18 cellular contexts compared by ENCODE assay signal in genomic region chr10:17019696-17020095, GRCh38.
DNase-seq lines count a peak whose midpoint lies in the region; ATAC-seq and TF ChIP-seq lines count a peak whose summit lies in the region.
"Had no signal": no experiment of that assay in that cellular context is flagged by ENCODE, and none has a peak within 500 bp of the region (broad histone marks: within the 10 kb centered on the region; RNA-seq: fewer than 3 reads in every experiment).

No MANE protein-coding gene starts in this region.

- peak; percentile 27 for DNase-seq in IMR-90
- DNase-seq in Panc1 (ENCODE audit: low read depth, low spot score) = no peak
- DNase-seq in immature natural killer cell = no peak
- DNase-seq in transverse colon = peak; percentile 44
- no peak for DNase-seq in body of pancreas
- no peak for DNase-seq in activated CD4-positive, alpha-beta T cell treated with anti-CD3 and anti-CD28 coated beads for 48 hours
- DNase-seq: BE2C, COR-L47, NCI-H1092 treated with DMSO at 0.1 percent for 48 hours, NCI-H1436 treated with DMSO at 0.1 percent for 48 hours, NCI-H2029 treated with DMSO at 0.1 percent for 48 hours, NCI-H345, NCI-H82, OCI-M1, SW 1271, T-helper 2 cell had no signal

- H3K9me3 ChIP-seq in IMR-90 (ENCODE audit: control insufficient read depth, insufficient read depth, low read length) = no peaks in the 10 kb centered on the region
- H3K9me3 ChIP-seq in Panc1 (ENCODE audit: control insufficient read depth, insufficient read depth, low read depth, low read length) = peaks cover 10% of the 10 kb centered on the region; the same call in 1 of the 2 replicates
- no peaks in the 10 kb centered on the region for H3K9me3 ChIP-seq in transverse colon
- no peaks in the 10 kb centered on the region for H3K9me3 ChIP-seq in body of pancreas
- H3K9me3 ChIP-seq: BE2C had no signal

- H3K27ac Mint-ChIP-seq in immature natural killer cell = peak overlapping the region in 4 of 6 donors; percentile 4 to 69 (median 16)

- POLR2A ChIA-PET in IMR-90 (lab: Charles Lee; ENCODE audit: unreplicated experiment) (no interaction called here), Panc1 (lab: Charles Lee) (no interaction called here)

- no peak overlapping the region for H3K23ac ChIP-seq in IMR-90 (ENCODE audit: low read depth, low read length)

- H2AFZ ChIP-seq in IMR-90 (replicated peaks; ENCODE audit: low read length, poor library complexity) = no peak overlapping the region

- ATAC-seq in IMR-90 (ENCODE audit: low read depth) = no peak
- no peak for ATAC-seq in Panc1
- ATAC-seq in body of pancreas = no peak
- no peak for ATAC-seq in HG03025 (IDR thresholded peaks at IDR 0.05; ENCODE audit: low FRiP score, unreplicated experiment)
- ATAC-seq: Right ventricle myocardium inferior had no signal

- no peak for TF ChIP-seq EP300 in transverse colon (IDR thresholded peaks at IDR 0.05; ENCODE audit: low read depth)

- no TSS peak for BruUV-seq in IMR-90 (replicated peaks; lab: Mats Ljungman, UMichigan)
- no TSS peak for BruUV-seq in Panc1 (replicated peaks; lab: Mats Ljungman, UMichigan)

- no peak overlapping the region for H3K4me2 ChIP-seq in IMR-90 (ENCODE audit: low read depth, low read length)

- no peak overlapping the region for H4K5ac ChIP-seq in IMR-90 (ENCODE audit: low read depth, low read length)

- H2BK5ac ChIP-seq in IMR-90 (ENCODE audit: low read depth, low read length, poor library complexity, severe bottlenecking) = no peak overlapping the region

- no peaks in the 10 kb centered on the region for H3K9me3 Mint-ChIP-seq in immature natural killer cell

- H4K8ac ChIP-seq in IMR-90 (ENCODE audit: low read depth in 2 of 2, low read length in 2 of 2) = no peak overlapping the region

- H3K9me1 ChIP-seq in IMR-90 (ENCODE audit: insufficient read depth, low read length) = no peaks in the 10 kb centered on the region

- H2BK15ac ChIP-seq in IMR-90 (ENCODE audit: low read depth, low read length) = no peak overlapping the region

- 95% methylated on average over 3 of the region's 5 CpGs; no CpG with 5 or more reads in 1 of the 2 experiments for WGBS in IMR-90 (ENCODE audit: extremely low coverage in 2 of 2, insufficient read length in 1 of 2), 2 experiments
- 84% methylated on average over 5 of the region's 5 CpGs; no CpG with 5 or more reads in 1 of the 2 donors for WGBS in transverse colon (ENCODE audit: low coverage in 1 of 2), 2 donors
- 81 to 83% methylated on average over 5 of the region's 5 CpGs for WGBS in body of pancreas, 2 donors

- dilution Hi-C loops in IMR-90 (cut with HindIII; ENCODE audit: low sequenced_read_pairs, unreplicated experiment) = no loop called here

- TF ChIP-seq RAD21 in IMR-90 (IDR thresholded peaks at IDR 0.05; ENCODE audit: low read length) = no peak

- H3K27me3 ChIP-seq in IMR-90 (ENCODE audit: control insufficient read depth, insufficient read depth, low read length) (no peaks in the 10 kb centered on the region), Panc1 (ENCODE audit: control insufficient read depth, insufficient read depth, low read length) (no peaks in the 10 kb centered on the region), transverse colon (no peaks in the 10 kb centered on the region), body of pancreas (no peaks in the 10 kb centered on the region)
- H3K27me3 ChIP-seq: BE2C had no signal

- no peak overlapping the region for H3K4ac ChIP-seq in IMR-90 (ENCODE audit: low read depth, low read length)

- CTCF ChIA-PET in IMR-90 (lab: Yijun Ruan, JAX) = interaction anchor here (1.0 kb wide), 1 partner anchor 14 kb away, joined by 3 read pairs; no protein-coding TSS in a partner anchor
- CTCF ChIA-PET in Panc1 (lab: Charles Lee) = no interaction called here

- H3K27me3 Mint-ChIP-seq in immature natural killer cell (ENCODE audit: low read depth in 3 of 3) = peaks cover 2 to 9% (median 8%) of the 10 kb centered on the region in 3 donors

- H3K79me1 ChIP-seq in IMR-90 (ENCODE audit: low read depth in 1 of 2, low read length in 2 of 2) = peaks cover 0 to 8% of the 10 kb centered on the region in 2 experiments; a peak in 2 of 4 replicates

- H4K91ac ChIP-seq in IMR-90 (ENCODE audit: insufficient read depth, low read depth, low read length) = no peak overlapping the region

- peaks cover 0 to 10% (median 6%) of the 10 kb centered on the region in 3 donors for H3K36me3 Mint-ChIP-seq in immature natural killer cell

- no peak overlapping the region for H3K18ac ChIP-seq in IMR-90 (ENCODE audit: low read depth, low read length)

- no peak overlapping the region for H3K9ac ChIP-seq in IMR-90 (ENCODE audit: low read depth, low read length)

- no peak overlapping the region for H2AK9ac ChIP-seq in IMR-90 (replicated peaks; ENCODE audit: low read depth, low read length, poor library complexity)

- H2BK20ac ChIP-seq in IMR-90 (ENCODE audit: low read depth, low read length) = no peak overlapping the region

- H4K20me1 ChIP-seq in IMR-90 (ENCODE audit: insufficient read depth, low read length) = no peaks in the 10 kb centered on the region

- H3K56ac ChIP-seq in IMR-90 (ENCODE audit: extremely low read depth, insufficient read depth, low read length) = no peak overlapping the region

- peaks cover 25 to 29% of the 10 kb centered on the region in 2 donors for H3K4me1 Mint-ChIP-seq in immature natural killer cell

- TF ChIP-seq CTCF in IMR-90 (conservative IDR thresholded peaks at IDR 0.05; ENCODE audit: low read depth, low read length) (no peak), Panc1 (IDR thresholded peaks at IDR 0.05) (no peak), transverse colon (IDR thresholded peaks at IDR 0.05) (no peak), body of pancreas (IDR thresholded peaks at IDR 0.05) (no peak)

- intact Hi-C loops in IMR-90 (cut with micrococcal nuclease) (no loop called here), Panc1 (cut with micrococcal nuclease; ENCODE audit: unreplicated experiment) (loop anchor here (5.0 to 10.0 kb wide), 4 partner anchors 43 to 215 kb away; no protein-coding TSS in a partner anchor), transverse colon (cut with DNase I; ENCODE audit: low total_unique reads) (no loop called here), body of pancreas (cut with DNase I) (no loop called here)

- no peak overlapping the region for H3K4me3 ChIP-seq in IMR-90 (ENCODE audit: insufficient read depth, low read depth, low read length)
- H3K4me3 ChIP-seq in Panc1 (ENCODE audit: low read depth in 2 of 2, low read length in 2 of 2) = no peak overlapping the region
- no peak overlapping the region for H3K4me3 ChIP-seq in transverse colon
- H3K4me3 ChIP-seq in body of pancreas = no peak overlapping the region

- H3K36me3 ChIP-seq in IMR-90 (ENCODE audit: control insufficient read depth, insufficient read depth, low read length) (no peaks in the 10 kb centered on the region), Panc1 (ENCODE audit: control insufficient read depth, insufficient read depth, low read length) (no peaks in the 10 kb centered on the region), transverse colon (no peaks in the 10 kb centered on the region), body of pancreas (replicated peaks in 1 of 2; ENCODE audit: insufficient read depth in 1 of 2, low read depth in 2 of 2) (no peaks in the 10 kb centered on the region)
- H3K36me3 ChIP-seq: BE2C had no signal

- no peak overlapping the region for H3K4me3 Mint-ChIP-seq in immature natural killer cell

- H3K4me1 ChIP-seq in IMR-90 (ENCODE audit: control insufficient read depth, insufficient read depth, low read length) (peaks cover 6% of the 10 kb centered on the region), Panc1 (ENCODE audit: control insufficient read depth, insufficient read depth, low read length) (peaks cover 34% of the 10 kb centered on the region), transverse colon (peaks cover 4 to 21% (median 4%) of the 10 kb centered on the region in 4 donors), body of pancreas (no peaks in the 10 kb centered on the region)
- H3K4me1 ChIP-seq: BE2C had no signal

- in situ Hi-C loops in IMR-90 (cut with MboI; ENCODE audit: low sequenced_read_pairs) = no loop called here
- in situ Hi-C loops in Panc1 (cut with HindIII; ENCODE audit: low pct_unique_long_range_greater_than_20kb, low sequenced_read_pairs) = no loop called here
- in situ Hi-C loops in transverse colon (cut with MboI; ENCODE audit: low pct_ligation_motif_present in 1 of 4, low pct_unique_long_range_greater_than_20kb in 1 of 4, low sequenced_read_pairs in 3 of 4) = no loop called here

- TF ChIP-seq POLR2A in IMR-90 (IDR thresholded peaks at IDR 0.05; ENCODE audit: low read depth, low read length) (no peak), transverse colon (IDR thresholded peaks at IDR 0.05) (no peak), body of pancreas (IDR thresholded peaks at IDR 0.05) (no peak)

- no peak overlapping the region for H2BK120ac ChIP-seq in IMR-90 (ENCODE audit: low read depth, low read length)

- peak overlapping the region; percentile 63 for H2AK5ac ChIP-seq in IMR-90 (ENCODE audit: low read depth, low read length)

- H3K27ac ChIP-seq in IMR-90 (ENCODE audit: insufficient read depth, low read length) = no peak overlapping the region
- H3K27ac ChIP-seq in Panc1 (ENCODE audit: low read length) = peak overlapping the region; percentile 69
- H3K27ac ChIP-seq in transverse colon = no peak overlapping the region
- no peak overlapping the region for H3K27ac ChIP-seq in body of pancreas

- H3K14ac ChIP-seq in IMR-90 (replicated peaks; ENCODE audit: low read depth, low read length) = no peak overlapping the region

TF ChIP-seq in IMR-90, 13 proteins besides CTCF, POLR2A, EP300 and RAD21:
- no peak for TF ChIP-seq FOS (IDR thresholded peaks at IDR 0.05; ENCODE audit: low read depth, low read length)
- TF ChIP-seq CEBPB (IDR thresholded peaks at IDR 0.05; ENCODE audit: low read depth, low read length) = no peak
- no peak for TF ChIP-seq ELK1 (IDR thresholded peaks at IDR 0.05; ENCODE audit: borderline replicate concordance, low read depth, low read length)
- no peak for TF ChIP-seq SMC3 (IDR thresholded peaks at IDR 0.05; ENCODE audit: low read depth, low read length)
- TF ChIP-seq MAZ (IDR thresholded peaks at IDR 0.05; ENCODE audit: borderline replicate concordance, low read depth, low read length) = no peak
- no peak for TF ChIP-seq RFX5 (IDR thresholded peaks at IDR 0.05; ENCODE audit: low read depth, low read length)

Comparison
In these comparisons a context has a peak if more than half of its experiments do, and no peak if none do; other contexts are left out.
1. DNase-seq: peak in IMR-90 (single experiment) and transverse colon (single experiment); none in Panc1 (single experiment), immature natural killer cell (0 of 3), body of pancreas (0 of 4) and activated CD4-positive, alpha-beta T cell treated with anti-CD3 and anti-CD28 coated beads for 48 hours (single experiment).